Comparison of ENCODE assay signal across 20 cellular contexts in the genomic region with DNA sequence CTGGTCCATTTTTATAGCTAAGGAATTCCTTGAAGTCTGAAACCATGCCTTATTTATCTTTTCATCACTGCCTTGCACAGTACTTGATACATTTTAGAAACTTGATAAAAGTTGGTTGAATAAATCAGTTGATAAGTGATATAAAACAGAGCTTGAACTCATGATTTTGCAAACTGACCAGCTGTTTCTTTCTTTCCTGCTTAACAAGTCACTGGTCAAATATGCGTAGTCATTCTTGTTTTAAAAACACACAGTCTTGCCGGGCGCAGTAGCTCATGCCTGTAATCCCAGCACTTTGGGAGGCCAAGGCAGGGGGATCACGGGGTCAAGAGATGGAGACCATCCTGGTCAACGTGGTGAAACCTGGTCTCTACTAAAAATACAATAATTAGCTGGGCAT. TPM values are rescaled to one million over a fixed set of nuclear protein-coding genes. Genes with fewer than 3 reads are reported as not detected.
DNase-seq lines count a peak whose midpoint lies in the region; ATAC-seq and TF ChIP-seq lines count a peak whose summit lies in the region.
"Had no signal": no experiment of that assay in that cellular context is flagged by ENCODE, and none has a peak within 500 bp of the region (broad histone marks: within the 10 kb centered on the region; RNA-seq: fewer than 3 reads in every experiment).

No MANE protein-coding gene starts in this region.

- H3K4me3 ChIP-seq in body of pancreas (no peak overlapping the region), vagina (peak overlapping the region in 1 of 2 donors; percentile 14)
- H3K4me3 ChIP-seq: adrenal gland had no signal

- peaks cover 11% of the 10 kb centered on the region for H3K4me1 ChIP-seq in body of pancreas
- peaks cover 11% of the 10 kb centered on the region for H3K4me1 ChIP-seq in vagina

- WGBS in body of pancreas, 2 donors = 65 to 72% methylated on average over 5 of the region's 5 CpGs

- H3K9me3 ChIP-seq in body of pancreas (no peaks in the 10 kb centered on the region), vagina (no peaks in the 10 kb centered on the region)
- H3K9me3 ChIP-seq: adrenal gland had no signal

- DNase-seq in left ventricle myocardium superior (no peak), Right ventricle myocardium superior (no peak), body of pancreas (no peak), hepatic stellate cell (ENCODE audit: low spot score) (peak; percentile 64), vagina (ENCODE audit: extremely low spot score in 2 of 2) (no peak), globus pallidus (ENCODE audit: low spot score) (no peak), germinal center (ENCODE audit: low spot score) (no peak)
- DNase-seq: activated CD4-positive, alpha-beta T cell treated with anti-CD3 and anti-CD28 coated beads for 4 hours; hypothalamus; Kasumi-1; mammary epithelial cell; naive B cell; NCI-H1105 treated with DMSO at 0.1 percent for 48 hours; NCI-H524; RPMI8226; small intestine; stimulated activated CD4-positive, alpha-beta T cell treated with anti-CD3 and anti-CD28 coated beads, Interleukin-4, amount 100 ng/mL, for 1 hour had no signal

- TF ChIP-seq POLR2A in body of pancreas (IDR thresholded peaks at IDR 0.05) = no peak
- no peak for TF ChIP-seq POLR2A in vagina (IDR thresholded peaks at IDR 0.05)

- H3K27ac ChIP-seq in body of pancreas (peak overlapping the region in 1 of 4 donors; percentile 25), vagina (peak overlapping the region; percentile 91)

- H3K36me3 ChIP-seq in body of pancreas (replicated peaks in 1 of 2; ENCODE audit: insufficient read depth in 1 of 2, low read depth in 2 of 2) = no peaks in the 10 kb centered on the region
- peaks cover 0 to 6% of the 10 kb centered on the region in 2 donors for H3K36me3 ChIP-seq in vagina
- H3K36me3 ChIP-seq: adrenal gland had no signal

- ATAC-seq in left ventricle myocardium superior (peak; percentile 39), Right ventricle myocardium superior (ENCODE audit: poor library complexity) (no peak), body of pancreas (peak; percentile 35), HG03045 (IDR thresholded peaks at IDR 0.05; ENCODE audit: unreplicated experiment) (no peak)
- ATAC-seq: CD8-positive, alpha-beta T cell had no signal

- TF ChIP-seq CTCF in body of pancreas (IDR thresholded peaks at IDR 0.05) (no peak), vagina (IDR thresholded peaks at IDR 0.05) (no peak)

- intact Hi-C loops in left ventricle myocardium superior (cut with micrococcal nuclease) = no loop called here
- intact Hi-C loops in Right ventricle myocardium superior (cut with DNase I) = no loop called here
- intact Hi-C loops in body of pancreas (cut with DNase I) = no loop called here
- intact Hi-C loops in vagina (cut with DNase I) = no loop called here

- H3K27me3 ChIP-seq in body of pancreas (no peaks in the 10 kb centered on the region), vagina (no peaks in the 10 kb centered on the region)
- H3K27me3 ChIP-seq: adrenal gland had no signal

RNA-seq across cellular contexts. Expression of a gene that starts 6.3 kb away (rescaled TPM):
- 6.0 TPM for total RNA-seq in left ventricle myocardium superior
- total RNA-seq in Right ventricle myocardium superior = 5.1 TPM
- total RNA-seq in body of pancreas = 10 to 100 TPM; 12.5 to 16.5 TPM
- total RNA-seq in vagina = 52.3 TPM

Comparison
In these comparisons a context has a peak if more than half of its experiments do, and no peak if none do; other contexts are left out.
1. ATAC-seq: peak in left ventricle myocardium superior (single experiment) and body of pancreas (single experiment); none in Right ventricle myocardium superior (single experiment) and HG03045 (single experiment).